Comparison of ENCODE assay signal across 14 cellular contexts in the genomic region with DNA sequence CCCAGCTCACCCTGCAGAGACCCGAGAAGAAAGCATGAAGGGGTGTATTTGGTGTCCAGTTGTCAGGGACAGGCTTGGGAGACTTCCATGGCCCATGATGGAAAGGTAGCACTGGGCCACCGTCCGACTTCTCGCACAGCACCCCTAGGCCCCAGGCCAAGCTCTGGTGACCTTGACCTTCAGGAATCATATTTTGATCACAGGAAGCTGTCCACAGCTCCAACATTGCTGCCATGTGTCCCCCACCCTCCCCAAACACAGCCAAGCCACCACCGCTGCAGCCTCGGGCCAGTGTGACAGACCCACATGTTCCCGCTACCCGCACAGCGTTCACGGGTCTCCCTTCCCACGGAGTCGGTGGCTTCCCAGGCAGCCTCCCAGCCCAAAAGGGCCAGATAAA. TPM values are rescaled to one million over a fixed set of nuclear protein-coding genes. Genes with fewer than 3 reads are reported as not detected.
A peak's percentile ranks its signal among the peaks of the same experiment; 100 is the strongest.
DNase-seq lines count a peak whose midpoint lies in the region; ATAC-seq, FAIRE-seq and TF ChIP-seq lines count a peak whose summit lies in the region.
"Had no signal": no experiment of that assay in that cellular context is flagged by ENCODE, and none has a peak within 500 bp of the region (broad histone marks: within the 10 kb centered on the region; RNA-seq: fewer than 3 reads in every experiment).

No MANE protein-coding gene starts in this region.

- DNase-seq in HFFc6 (no peak), astrocyte (ENCODE audit: low read depth) (no peak), GF-D8 (lab: John Stamatoyannopoulos, UW) (no peak), middle frontal gyrus (ENCODE audit: extremely low spot score, low spot score) (no peak)
- no peak for DNase-seq in stimulated activated effector memory CD8-positive, alpha-beta T cell treated with anti-CD3 and anti-CD28 coated beads, Interleukin-12 subunit alpha, Interleukin-12 subunit beta, amount 100 ng/mL, for 72 hours (ENCODE audit: low spot score in 2 of 2)
- no peak for DNase-seq in effector CD8-positive, alpha-beta T cell (lab: John Stamatoyannopoulos, UW)
- DNase-seq: Caco-2, NCI-H187, T-helper 17 cell had no signal

- no peak for FAIRE-seq in astrocyte (lab: Jason Lieb, UNC)
- FAIRE-seq: bronchial epithelial cell, islet of Langerhans had no signal

- no peaks in the 10 kb centered on the region for H3K36me3 ChIP-seq in astrocyte (ENCODE audit: insufficient read depth, low read length)
- no peaks in the 10 kb centered on the region for H3K36me3 ChIP-seq in liver (ENCODE audit: control insufficient read depth in 4 of 4, insufficient read depth in 3 of 4, low read depth in 1 of 4, low read length in 3 of 4)

- no peaks in the 10 kb centered on the region for H3K9me3 ChIP-seq in astrocyte (ENCODE audit: insufficient read depth, low read depth, low read length)
- H3K9me3 ChIP-seq in liver (ENCODE audit: control insufficient read depth in 4 of 4, low read length in 3 of 4): no peaks in the 10 kb centered on the region
- H3K9me3 ChIP-seq: Caco-2 had no signal

- TF ChIP-seq RAD21 in liver (IDR thresholded peaks at IDR 0.05): no peak

- peaks cover 17% of the 10 kb centered on the region for H3K4me1 ChIP-seq in astrocyte (ENCODE audit: insufficient read depth, low read length)
- peaks cover 0 to 3% (median 0%) of the 10 kb centered on the region in 4 donors for H3K4me1 ChIP-seq in liver (ENCODE audit: control insufficient read depth in 4 of 4, insufficient read depth in 4 of 4, low read length in 3 of 4)

- TF ChIP-seq CTCF in HFFc6 (IDR thresholded peaks at IDR 0.05) (no peak), astrocyte (IDR thresholded peaks at IDR 0.05; ENCODE audit: insufficient read depth, low read depth, low read length) (no peak), liver (IDR thresholded peaks at IDR 0.05; ENCODE audit: low read depth, low read length, missing input control) (no peak)

- no peaks in the 10 kb centered on the region for H4K20me1 ChIP-seq in astrocyte (ENCODE audit: insufficient read depth, low read length)

- no peak for ATAC-seq in stimulated activated effector memory CD8-positive, alpha-beta T cell treated with anti-CD3 and anti-CD28 coated beads, Interleukin-12 subunit alpha, Interleukin-12 subunit beta, amount 100 ng/mL, for 72 hours
- ATAC-seq in HG02884 (IDR thresholded peaks at IDR 0.05; ENCODE audit: unreplicated experiment): no peak

- H3K36me3 Mint-ChIP-seq in HFFc6 (ENCODE audit: low read depth): peaks cover 10% of the 10 kb centered on the region; the same call in 1 of the 2 replicates
- H3K36me3 Mint-ChIP-seq in astrocyte (ENCODE audit: low read depth, unreplicated experiment): no peaks in the 10 kb centered on the region
- H3K36me3 Mint-ChIP-seq in stimulated activated effector memory CD8-positive, alpha-beta T cell treated with anti-CD3 and anti-CD28 coated beads, Interleukin-12 subunit alpha, Interleukin-12 subunit beta, amount 100 ng/mL, for 72 hours: peaks cover 6% of the 10 kb centered on the region

- peak overlapping the region; percentile 71 for H3K4me2 ChIP-seq in astrocyte (ENCODE audit: low read length)

- H3K4me3 ChIP-seq in astrocyte (ENCODE audit: insufficient read depth, low read depth, low read length) (no peak overlapping the region), liver (ENCODE audit: low read depth in 1 of 3, low read length in 3 of 3) (no peak overlapping the region)

- WGBS in liver: 82% methylated on average over 12 of the region's 12 CpGs

- H3K27ac Mint-ChIP-seq in HFFc6 (peak overlapping the region; percentile 99), astrocyte (ENCODE audit: unreplicated experiment) (no peak overlapping the region)
- H3K27ac Mint-ChIP-seq in stimulated activated effector memory CD8-positive, alpha-beta T cell treated with anti-CD3 and anti-CD28 coated beads, Interleukin-12 subunit alpha, Interleukin-12 subunit beta, amount 100 ng/mL, for 72 hours: peak overlapping the region; percentile 89
- H3K27ac Mint-ChIP-seq: T-helper 17 cell had no signal

- no peaks in the 10 kb centered on the region for H3K79me2 ChIP-seq in astrocyte (ENCODE audit: insufficient read depth, low read length)

- no peaks in the 10 kb centered on the region for H3K9me3 Mint-ChIP-seq in HFFc6
- no peaks in the 10 kb centered on the region for H3K9me3 Mint-ChIP-seq in astrocyte (ENCODE audit: unreplicated experiment)
- H3K9me3 Mint-ChIP-seq in stimulated activated effector memory CD8-positive, alpha-beta T cell treated with anti-CD3 and anti-CD28 coated beads, Interleukin-12 subunit alpha, Interleukin-12 subunit beta, amount 100 ng/mL, for 72 hours: no peaks in the 10 kb centered on the region

- H3K27ac ChIP-seq in astrocyte (ENCODE audit: low read depth, low read length) (no peak overlapping the region), liver (ENCODE audit: low read depth in 1 of 2, low read length in 2 of 2) (peak overlapping the region; percentile 29 to 75)

- H3K27me3 Mint-ChIP-seq in HFFc6 (ENCODE audit: insufficient read depth): peaks cover 1% of the 10 kb centered on the region
- peaks cover 2% of the 10 kb centered on the region for H3K27me3 Mint-ChIP-seq in astrocyte (ENCODE audit: low read depth, unreplicated experiment)
- H3K27me3 Mint-ChIP-seq: T-helper 17 cell had no signal

- no peak overlapping the region for H2AFZ ChIP-seq in astrocyte (ENCODE audit: low read depth, low read length)

- H3K4me1 Mint-ChIP-seq in HFFc6 (ENCODE audit: low read depth) (peaks cover 44% of the 10 kb centered on the region), astrocyte (ENCODE audit: low read depth, unreplicated experiment) (peaks cover 6% of the 10 kb centered on the region)
- peaks cover 26% of the 10 kb centered on the region for H3K4me1 Mint-ChIP-seq in stimulated activated effector memory CD8-positive, alpha-beta T cell treated with anti-CD3 and anti-CD28 coated beads, Interleukin-12 subunit alpha, Interleukin-12 subunit beta, amount 100 ng/mL, for 72 hours

- H3K27me3 ChIP-seq in astrocyte (ENCODE audit: insufficient read depth, low read length): no peaks in the 10 kb centered on the region
- no peaks in the 10 kb centered on the region for H3K27me3 ChIP-seq in liver (ENCODE audit: control insufficient read depth in 4 of 4, insufficient read depth in 4 of 4, low read length in 3 of 4)

- no peak overlapping the region for H3K9ac ChIP-seq in astrocyte (ENCODE audit: low read length)
- H3K9ac ChIP-seq in liver (ENCODE audit: low read depth in 1 of 2, low read length in 2 of 2): no peak overlapping the region

- peak overlapping the region; percentile 94 for H3K4me3 Mint-ChIP-seq in HFFc6
- H3K4me3 Mint-ChIP-seq in astrocyte (ENCODE audit: unreplicated experiment): no peak overlapping the region
- H3K4me3 Mint-ChIP-seq in stimulated activated effector memory CD8-positive, alpha-beta T cell treated with anti-CD3 and anti-CD28 coated beads, Interleukin-12 subunit alpha, Interleukin-12 subunit beta, amount 100 ng/mL, for 72 hours: no peak overlapping the region

TF ChIP-seq in liver, 16 proteins besides CTCF, POLR2A, EP300 and RAD21 (continues in another document):
- TF ChIP-seq FOXA1 (IDR thresholded peaks at IDR 0.05): no peak
- TF ChIP-seq SP1 (IDR thresholded peaks at IDR 0.05): peak; percentile 4
- TF ChIP-seq HNF4G (IDR thresholded peaks at IDR 0.05): no peak
- TF ChIP-seq, protein P1, sequence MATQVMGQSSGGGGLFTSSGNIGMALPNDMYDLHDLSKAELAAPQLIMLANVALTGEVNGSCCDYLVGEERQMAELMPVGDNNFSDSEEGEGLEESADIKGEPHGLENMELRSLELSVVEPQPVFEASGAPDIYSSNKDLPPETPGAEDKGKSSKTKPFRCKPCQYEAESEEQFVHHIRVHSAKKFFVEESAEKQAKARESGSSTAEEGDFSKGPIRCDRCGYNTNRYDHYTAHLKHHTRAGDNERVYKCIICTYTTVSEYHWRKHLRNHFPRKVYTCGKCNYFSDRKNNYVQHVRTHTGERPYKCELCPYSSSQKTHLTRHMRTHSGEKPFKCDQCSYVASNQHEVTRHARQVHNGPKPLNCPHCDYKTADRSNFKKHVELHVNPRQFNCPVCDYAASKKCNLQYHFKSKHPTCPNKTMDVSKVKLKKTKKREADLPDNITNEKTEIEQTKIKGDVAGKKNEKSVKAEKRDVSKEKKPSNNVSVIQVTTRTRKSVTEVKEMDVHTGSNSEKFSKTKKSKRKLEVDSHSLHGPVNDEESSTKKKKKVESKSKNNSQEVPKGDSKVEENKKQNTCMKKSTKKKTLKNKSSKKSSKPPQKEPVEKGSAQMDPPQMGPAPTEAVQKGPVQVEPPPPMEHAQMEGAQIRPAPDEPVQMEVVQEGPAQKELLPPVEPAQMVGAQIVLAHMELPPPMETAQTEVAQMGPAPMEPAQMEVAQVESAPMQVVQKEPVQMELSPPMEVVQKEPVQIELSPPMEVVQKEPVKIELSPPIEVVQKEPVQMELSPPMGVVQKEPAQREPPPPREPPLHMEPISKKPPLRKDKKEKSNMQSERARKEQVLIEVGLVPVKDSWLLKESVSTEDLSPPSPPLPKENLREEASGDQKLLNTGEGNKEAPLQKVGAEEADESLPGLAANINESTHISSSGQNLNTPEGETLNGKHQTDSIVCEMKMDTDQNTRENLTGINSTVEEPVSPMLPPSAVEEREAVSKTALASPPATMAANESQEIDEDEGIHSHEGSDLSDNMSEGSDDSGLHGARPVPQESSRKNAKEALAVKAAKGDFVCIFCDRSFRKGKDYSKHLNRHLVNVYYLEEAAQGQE (IDR thresholded peaks at IDR 0.05): no peak
- TF ChIP-seq RXRA (IDR thresholded peaks at IDR 0.05): no peak
- TF ChIP-seq GABPA (IDR thresholded peaks at IDR 0.05 in 1 of 2, conservative IDR thresholded peaks at IDR 0.05 in 1 of 2): no peak
- no peak for TF ChIP-seq JUND (IDR thresholded peaks at IDR 0.05)

RNA-seq across cellular contexts. Expression of a gene that starts 0.8 kb away (rescaled TPM):
- total RNA-seq in HFFc6 (2021; fragmentation: NEBNext Ultra II Directional; extraction: Animal tissue kit (Norgen Biotek cat#: 25700)): 10 to 100 TPM; 16.0 to 26.6 (median 17.9) TPM
- total RNA-seq in astrocyte (0.50 and 0.52 TPM in 2 replicates), liver (1 to 10 TPM; 1.4 to 2.8 TPM)
- 1 to 10 TPM; 2.9 to 5.9 TPM for polyA plus RNA-seq in liver
- total RNA-seq: Caco-2 had no signal

RNA-seq across cellular contexts. Expression of a gene that starts 10.3 kb away (rescaled TPM):
- not detected for total RNA-seq in HFFc6 (2021; fragmentation: NEBNext Ultra II Directional; extraction: Animal tissue kit (Norgen Biotek cat#: 25700))
- not detected in 2 replicates for total RNA-seq in astrocyte
- total RNA-seq in liver: not detected
- not detected for polyA plus RNA-seq in liver
- total RNA-seq: bronchial epithelial cell, Caco-2, H4, T-helper 17 cell had no signal

RNA-seq across cellular contexts. Expression of a gene that starts 24.6 kb away (rescaled TPM):
- 100 to 1,000 TPM; 445 to 561 (median 538) TPM for total RNA-seq in HFFc6 (2021; fragmentation: NEBNext Ultra II Directional; extraction: Animal tissue kit (Norgen Biotek cat#: 25700))
- total RNA-seq in astrocyte: 334 and 343 TPM in 2 replicates
- total RNA-seq in liver: 100 to 1,000 TPM in 1 of 2 donors, 10 to 100 TPM in 1; 73.3 to 112 TPM
- polyA plus RNA-seq in liver: 10 to 100 TPM; 51.4 to 90.0 TPM

RNA-seq across cellular contexts. Expression of a gene that starts 35.3 kb away (rescaled TPM):
- 10 to 100 TPM; 12.6 to 17.2 (median 15.5) TPM for total RNA-seq in HFFc6 (2021; fragmentation: NEBNext Ultra II Directional; extraction: Animal tissue kit (Norgen Biotek cat#: 25700))
- total RNA-seq in astrocyte (19.8 and 27.7 TPM in 2 replicates), liver (1 to 10 TPM; 1.0 to 1.1 TPM)
- 1 to 10 TPM in 1 of 2 donors, under 1 TPM in 1; 0.32 to 1.4 TPM for polyA plus RNA-seq in liver
- total RNA-seq: T-helper 17 cell had no signal

Comparison
In these comparisons a context has a peak if more than half of its experiments do, and no peak if none do; other contexts are left out.
1. RNA of a gene that starts 0.8 kb away (total RNA-seq): 16.0 to 26.6 TPM in HFFc6; 1.4 to 2.8 TPM in liver and 0.50 to 0.52 TPM in astrocyte; every median in the first group is over 4 times any median in the second.